1 cellular context compared by ENCODE assay signal in genomic region chr5:128083033-128083810, GRCh38.
TF ChIP-seq lines count a peak whose summit lies in the region.

Gene SLC12A2 (plus strand): TSS chr5:128083766. CDS start chr5:128083955, 189 bp downstream.

TF ChIP-seq in HEK293, 187 proteins besides CTCF, POLR2A, EP300 and RAD21 (continued from another document and continues in another):
- TF ChIP-seq PRDM10 (tag by site-specific recombination; IDR thresholded peaks at IDR 0.05) (peak; percentile 100), ZNF223 (tag by site-specific recombination; IDR thresholded peaks at IDR 0.05) (no peak), ZNF658 (tag by site-specific recombination; IDR thresholded peaks at IDR 0.05) (no peak), KLF7 (tag by site-specific recombination; IDR thresholded peaks at IDR 0.05; ENCODE audit: borderline replicate concordance) (peak; percentile 72), ZNF610 (tag by site-specific recombination; IDR thresholded peaks at IDR 0.05; ENCODE audit: borderline replicate concordance) (peak; percentile 92), ZNF701 (tag by site-specific recombination; IDR thresholded peaks at IDR 0.05) (no peak), HIC1 (tag by site-specific recombination; IDR thresholded peaks at IDR 0.05) (no peak; the same call in 1 of the 2 replicates), ZBTB1 (tag by site-specific recombination; IDR thresholded peaks at IDR 0.05) (no peak), ZNF426 (tag by site-specific recombination; IDR thresholded peaks at IDR 0.05) (no peak), ZNF518A (tag by site-specific recombination; conservative IDR thresholded peaks at IDR 0.05; ENCODE audit: low read depth) (no peak), GLI2 (tag by site-specific recombination; IDR thresholded peaks at IDR 0.05; ENCODE audit: borderline replicate concordance, low read depth) (no peak), ZNF239 (tag by site-specific recombination; IDR thresholded peaks at IDR 0.05) (no peak), ZNF26 (tag by site-specific recombination; IDR thresholded peaks at IDR 0.05) (no peak), ZBTB11 (tag by site-specific recombination; conservative IDR thresholded peaks at IDR 0.05; ENCODE audit: low read depth) (peak; percentile 89), ELK4 (IDR thresholded peaks at IDR 0.05; ENCODE audit: borderline replicate concordance, low read depth, low read length) (no peak), ZBTB8A (tag by site-specific recombination; IDR thresholded peaks at IDR 0.05) (peak; percentile 77), ZNF423 (tag by site-specific recombination; IDR thresholded peaks at IDR 0.05) (no peak; the same call in 1 of the 2 replicates), ZSCAN16 (tag by site-specific recombination; IDR thresholded peaks at IDR 0.05) (0 out of 2 replicates have a peak, but pooled peaks have one; percentile 55), SETDB1 (IDR thresholded peaks at IDR 0.05; ENCODE audit: insufficient read length, low read length) (no peak), ZNF341 (tag by site-specific recombination; IDR thresholded peaks at IDR 0.05; ENCODE audit: low read depth) (peak; percentile 93), HOXC10 (CRISPR knock-in tag; IDR thresholded peaks at IDR 0.05) (no peak), ZNF18 (tag by site-specific recombination; IDR thresholded peaks at IDR 0.05) (peak; percentile 79), ZNF501 (tag by site-specific recombination; IDR thresholded peaks at IDR 0.05) (peak; percentile 87; the same call in 1 of the 2 replicates), ZNF19 (tag by site-specific recombination; IDR thresholded peaks at IDR 0.05; ENCODE audit: low read depth) (no peak), ZNF791 (tag by site-specific recombination; IDR thresholded peaks at IDR 0.05) (no peak), ZNF266 (tag by site-specific recombination; IDR thresholded peaks at IDR 0.05; ENCODE audit: low read depth) (no peak), ZNF626 (tag by site-specific recombination; IDR thresholded peaks at IDR 0.05) (no peak; the same call in 1 of the 2 replicates), HOXA7 (CRISPR knock-in tag; IDR thresholded peaks at IDR 0.05; ENCODE audit: borderline replicate concordance) (no peak), ZNF248 (tag by site-specific recombination; IDR thresholded peaks at IDR 0.05) (no peak), ZNF548 (tag by site-specific recombination; IDR thresholded peaks at IDR 0.05) (no peak), ZNF623 (tag by site-specific recombination; IDR thresholded peaks at IDR 0.05) (peak; percentile 11; the same call in 1 of the 2 replicates), ZNF768 (tag by site-specific recombination; IDR thresholded peaks at IDR 0.05) (no peak), SP2 (tag by site-specific recombination; IDR thresholded peaks at IDR 0.05) (peak; percentile 78), MEIS1 (CRISPR knock-in tag; IDR thresholded peaks at IDR 0.05; ENCODE audit: borderline replicate concordance) (no peak), ZNF530 (tag by site-specific recombination; IDR thresholded peaks at IDR 0.05; ENCODE audit: low read depth) (no peak), ZNF704 (tag by site-specific recombination; IDR thresholded peaks at IDR 0.05) (no peak), ZNF202 (tag by site-specific recombination; IDR thresholded peaks at IDR 0.05; ENCODE audit: borderline replicate concordance) (no peak), ZIC2 (tag by site-specific recombination; IDR thresholded peaks at IDR 0.05) (peak; percentile 84), ZBTB26 (tag by site-specific recombination; optimal IDR thresholded peaks at IDR 0.05) (peak; percentile 99)
